1 cellular context compared by ENCODE assay signal in the genomic region with DNA sequence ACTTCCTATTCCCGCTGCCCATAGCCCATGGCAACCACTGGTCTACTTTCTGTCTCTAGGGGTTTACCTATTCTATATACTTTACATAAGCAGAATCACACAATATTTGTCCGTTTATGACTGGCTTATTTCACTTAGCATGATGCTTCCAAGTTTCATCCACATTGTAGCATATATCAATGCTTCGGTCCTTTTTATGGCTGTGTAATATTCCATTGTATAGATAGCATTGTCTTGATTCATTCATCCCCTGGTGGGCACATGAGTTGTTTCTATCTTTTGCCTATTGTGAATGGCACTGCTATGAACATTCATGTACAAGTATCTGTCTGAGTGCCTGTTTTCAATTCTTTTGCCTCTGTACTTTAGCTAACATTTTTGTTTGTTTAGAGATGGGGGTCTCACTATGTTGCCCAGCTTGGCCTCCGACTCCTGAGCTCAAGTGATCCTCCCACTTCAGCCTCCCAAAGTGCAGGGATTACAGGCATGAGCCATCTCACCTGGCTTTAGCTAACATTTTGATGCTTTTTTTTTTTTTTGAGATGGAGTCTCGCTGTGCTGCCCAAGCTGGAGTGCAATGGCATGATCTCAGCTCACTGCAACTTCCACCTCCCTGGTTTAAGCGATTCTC.
TF ChIP-seq lines count a peak whose summit lies in the region.

No MANE protein-coding gene starts in this region.

TF ChIP-seq in K562, 482 proteins besides CTCF, POLR2A, EP300 and RAD21:
- TF ChIP-seq CXXC5 (CRISPR knock-in tag; IDR thresholded peaks at IDR 0.05) (no peak), RBM25 (IDR thresholded peaks at IDR 0.05; ENCODE audit: low read depth, low read length, severe bottlenecking) (peak; percentile 83), ZNF146 (CRISPR knock-in tag; IDR thresholded peaks at IDR 0.05; ENCODE audit: unreplicated experiment) (peak; percentile 95), SRSF7 (optimal IDR thresholded peaks at IDR 0.05; ENCODE audit: low read depth, low read length) (no peak), E2F3 (CRISPR knock-in tag; IDR thresholded peaks at IDR 0.05) (no peak), ZNF121 (CRISPR knock-in tag; conservative IDR thresholded peaks at IDR 0.05) (peak; percentile 85), ZNF3 (CRISPR knock-in tag; IDR thresholded peaks at IDR 0.05) (no peak), ZNF717 (CRISPR knock-in tag; IDR thresholded peaks at IDR 0.05) (no peak), RBBP5 (IDR thresholded peaks at IDR 0.05; ENCODE audit: borderline replicate concordance, insufficient read depth, low read length, poor library complexity, severe bottlenecking) (no peak), STAG1 (CRISPR knock-in tag; IDR thresholded peaks at IDR 0.05; ENCODE audit: borderline replicate concordance) (no peak), SMARCA5 (IDR thresholded peaks at IDR 0.05) (no peak), KDM1A (IDR thresholded peaks at IDR 0.05) (0 out of 4 replicates have a peak, but pooled peaks of 1 of the 2 experiments have one; percentile 17), KLF10 (CRISPR knock-in tag; IDR thresholded peaks at IDR 0.05) (no peak)
- TF ChIP-seq, protein P1, sequence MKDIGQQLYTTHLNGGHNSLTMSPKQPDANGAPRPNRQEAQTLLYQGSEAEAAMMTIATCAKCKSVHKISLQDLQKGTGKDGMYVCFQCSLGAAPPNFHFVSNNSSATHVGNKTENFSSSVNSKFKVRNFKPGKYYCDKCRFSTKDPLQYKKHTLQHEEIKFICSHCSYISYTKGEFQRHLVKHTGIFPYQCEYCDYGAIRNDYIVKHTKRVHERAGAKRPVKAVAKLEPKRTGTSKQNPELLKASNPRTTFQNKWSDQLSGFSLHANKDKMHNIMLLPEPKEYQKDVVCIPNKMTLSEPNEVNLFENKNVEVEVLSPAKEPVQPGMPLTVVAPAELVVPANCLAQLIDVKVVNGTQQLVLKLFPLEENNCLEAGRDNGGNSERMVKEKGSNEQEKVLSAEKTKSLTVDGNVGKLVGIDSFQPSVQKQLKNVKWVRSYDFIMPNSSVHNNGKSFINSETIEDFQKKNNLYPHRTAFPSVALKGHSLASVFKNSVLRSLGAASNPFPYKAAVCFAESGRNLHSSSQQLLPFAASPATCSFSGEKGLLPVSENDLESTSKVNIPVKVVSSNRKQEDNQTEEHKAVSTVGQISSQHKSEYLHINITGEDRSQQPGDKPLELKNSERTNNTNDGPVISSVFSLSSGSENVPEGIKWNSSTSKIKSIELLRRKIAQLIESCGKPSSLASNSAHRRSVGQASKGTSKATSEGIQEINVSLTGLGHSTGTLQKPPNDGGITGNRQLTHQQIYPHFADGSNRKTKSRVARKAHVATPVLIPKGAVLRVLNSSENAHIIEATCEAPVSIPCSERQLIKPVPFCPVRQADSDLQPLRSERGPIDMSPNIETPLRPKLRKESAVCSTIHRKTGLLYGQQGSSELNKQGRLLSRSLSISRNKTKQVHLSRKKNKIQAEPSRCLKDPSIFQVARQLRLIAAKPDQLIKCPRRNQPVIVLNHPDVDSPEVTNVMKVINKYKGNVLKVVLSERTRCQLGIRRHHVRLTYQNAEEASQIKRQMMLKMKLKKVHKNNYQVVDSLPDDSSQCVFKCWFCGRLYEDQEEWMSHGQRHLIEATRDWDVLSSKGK (CRISPR knock-in tag; IDR thresholded peaks at IDR 0.05): no peak
